ENCODE assay signal across 23 cellular contexts in genomic region chr19:5330307-5330720, GRCh38. TPM values are rescaled to one million over a fixed set of nuclear protein-coding genes. Genes with fewer than 3 reads are reported as not detected.
"Had no signal": no experiment of that assay in that cellular context is flagged by ENCODE, and none has a peak within 500 bp of the region (broad histone marks: within the 10 kb centered on the region; RNA-seq: fewer than 3 reads in every experiment).

No MANE protein-coding gene starts in this region.

- H3K27me3 ChIP-seq: cardiac muscle cell, pancreas had no signal

- FAIRE-seq: pancreas had no signal

- DNase-seq: activated CD4-positive, alpha-beta memory T cell treated with anti-CD3 and anti-CD28 coated beads, Interleukin-2, amount 10 ng/mL, durations not matched to agents 7 days and 5 days; activated CD4-positive, alpha-beta T cell treated with anti-CD3 and anti-CD28 coated beads for 4 hours; activated CD8-positive, alpha-beta memory T cell treated with anti-CD3 and anti-CD28 coated beads, Interleukin-2, amount 10 ng/mL, durations not matched to agents 7 days and 5 days; activated naive CD4-positive, alpha-beta T cell; activated naive CD8-positive, alpha-beta T cell treated with anti-CD3 and anti-CD28 coated beads, Interleukin-2, amount 10 ng/mL, durations not matched to agents 7 days and 5 days; activated T-cell treated with anti-CD3 and anti-CD28 coated beads, Interleukin-2, amount 50 U/mL, for 1 hour; amygdala; dermis blood vessel endothelial cell; effector memory CD4-positive, alpha-beta T cell; esophagus squamous epithelium; mesenchymal stem cell; mucosa of descending colon; naive thymus-derived CD8-positive, alpha-beta T cell; pancreas; stimulated activated CD4-positive, alpha-beta T cell treated with anti-CD3 and anti-CD28 coated beads, Interleukin-4, amount 100 ng/mL, for 1 hour; upper lobe of right lung had no signal

- H3K4me1 ChIP-seq: esophagus squamous epithelium, pancreas, upper lobe of right lung had no signal

- H3K4me3 ChIP-seq: cardiac muscle cell, esophagus squamous epithelium, mucosa of descending colon, pancreas, smooth muscle cell, thoracic aorta, upper lobe of right lung had no signal

- H3K9me3 ChIP-seq: mucosa of descending colon, neutrophil, pancreas, thoracic aorta, upper lobe of right lung had no signal

- H3K36me3 ChIP-seq: cardiac muscle cell, esophagus squamous epithelium, neutrophil, pancreas, thoracic aorta, upper lobe of right lung had no signal

- ATAC-seq: activated CD8-positive, alpha-beta memory T cell treated with anti-CD3 and anti-CD28 coated beads, Interleukin-2, amount 10 ng/mL, durations not matched to agents 7 days and 5 days; activated T-helper 17 cell treated with anti-CD3 and anti-CD28 coated beads, Interleukin-2, amount 50 U/mL, for 72 hours; mucosa of descending colon; naive thymus-derived CD8-positive, alpha-beta T cell; pancreas; sciatic nerve; upper lobe of right lung; WTC11 had no signal

- H3K27ac ChIP-seq: cardiac muscle cell, esophagus squamous epithelium, neutrophil, pancreas, thoracic aorta, upper lobe of right lung had no signal

- H3K4me2 ChIP-seq: smooth muscle cell had no signal

RNA-seq across cellular contexts. Expression of gene PTPRS, which starts 10.3 kb away (rescaled TPM):
- total RNA-seq: activated CD4-positive, alpha-beta memory T cell treated with anti-CD3 and anti-CD28 coated beads, Interleukin-2, amount 10 ng/mL, durations not matched to agents 7 days and 5 days had no signal
